9 cellular contexts compared by ENCODE assay signal in the genomic region with DNA sequence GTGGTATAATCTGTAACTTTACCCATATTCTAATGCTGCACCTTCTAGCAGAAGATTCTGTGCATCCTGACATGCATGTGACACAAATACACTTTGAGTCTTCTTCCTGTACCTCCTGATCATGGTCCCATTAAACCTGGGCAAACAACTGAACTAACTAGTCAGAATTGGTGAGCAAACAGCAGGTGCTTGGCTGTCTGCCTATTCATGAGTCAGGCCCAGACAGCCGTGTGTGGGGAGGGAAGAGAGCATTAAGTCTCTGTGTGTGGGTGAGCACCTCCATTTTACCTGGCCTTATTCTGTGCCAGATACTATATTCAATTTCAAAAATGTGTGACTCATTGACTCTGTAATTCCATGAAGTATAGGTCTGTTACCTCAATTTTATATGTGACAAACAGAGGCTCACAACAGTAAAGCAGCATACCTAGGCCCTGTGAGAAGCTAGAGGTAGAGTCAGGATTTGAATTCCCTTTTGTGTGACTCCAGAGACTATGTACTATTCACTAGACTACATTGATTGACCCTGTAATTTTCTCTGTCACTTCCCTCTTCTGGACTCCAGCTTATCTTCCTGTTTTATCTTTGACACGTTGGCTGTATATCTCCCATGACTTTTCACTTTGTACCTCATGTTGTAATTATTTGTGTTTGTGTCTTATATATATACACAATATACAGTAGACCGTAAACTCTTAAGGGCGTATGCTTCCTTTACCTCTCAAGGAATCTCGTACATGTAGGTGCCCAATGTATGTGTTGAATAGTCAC. TPM values are rescaled to one million over a fixed set of nuclear protein-coding genes. Genes with fewer than 3 reads are reported as not detected.
A peak's percentile ranks its signal among the peaks of the same experiment; 100 is the strongest.
DNase-seq lines count a peak whose midpoint lies in the region; ATAC-seq and TF ChIP-seq lines count a peak whose summit lies in the region.
"Had no signal": no experiment of that assay in that cellular context is flagged by ENCODE, and none has a peak within 500 bp of the region (broad histone marks: within the 10 kb centered on the region; RNA-seq: fewer than 3 reads in every experiment).

No MANE protein-coding gene starts in this region.

- H3K27me3 Mint-ChIP-seq in dendritic cell treated with granulocyte-macrophage colony-stimulating factor and Interleukin-4, amounts not matched to agents 40 ng/mL and 50 ng/mL, for 4 days, result no peaks in the 10 kb centered on the region

- H3K27ac Mint-ChIP-seq in dendritic cell treated with granulocyte-macrophage colony-stimulating factor and Interleukin-4, amounts not matched to agents 40 ng/mL and 50 ng/mL, for 4 days, result peak overlapping the region; percentile 78

- no peaks in the 10 kb centered on the region for H3K36me3 ChIP-seq in ovary
- H3K36me3 ChIP-seq: cardiac muscle cell had no signal

- peaks cover 72% of the 10 kb centered on the region for H3K4me1 Mint-ChIP-seq in dendritic cell treated with granulocyte-macrophage colony-stimulating factor and Interleukin-4, amounts not matched to agents 40 ng/mL and 50 ng/mL, for 4 days (ENCODE audit: low read depth)

- no peaks in the 10 kb centered on the region for H3K27me3 ChIP-seq in ovary
- H3K27me3 ChIP-seq: cardiac muscle cell had no signal

- DNase-seq in DMS153 treated with DMSO at 0.1 percent for 48 hours (lab: John Stamatoyannopoulos, UW; ENCODE audit: unreplicated experiment) (peak; percentile 94), NCI-H2029 (lab: John Stamatoyannopoulos, UW) (peak; percentile 79), ovary (peak in 3 of 5 donors; percentile 36 to 69 (median 50))

- intact Hi-C loops in dendritic cell treated with granulocyte-macrophage colony-stimulating factor and Interleukin-4, amounts not matched to agents 40 ng/mL and 50 ng/mL, for 4 days (cut with micrococcal nuclease), result no loop called here
- intact Hi-C loops in ovary (cut with DNase I), result no loop called here

- H3K4me1 ChIP-seq in ovary (ENCODE audit: insufficient read depth), result peaks cover 14% of the 10 kb centered on the region

- peaks cover 58% of the 10 kb centered on the region for H3K36me3 Mint-ChIP-seq in dendritic cell treated with granulocyte-macrophage colony-stimulating factor and Interleukin-4, amounts not matched to agents 40 ng/mL and 50 ng/mL, for 4 days (ENCODE audit: low read depth)

- peak; percentile 95 to 96 for ATAC-seq in activated CD4-positive, CD25-positive, alpha-beta regulatory T cell treated with anti-CD3 and anti-CD28 coated beads, Interleukin-2, amount 50 U/mL, for 24 hours
- no peak for ATAC-seq in GM19463 (IDR thresholded peaks at IDR 0.05; ENCODE audit: unreplicated experiment)
- ATAC-seq in HG03378 (IDR thresholded peaks at IDR 0.05; ENCODE audit: unreplicated experiment), result no peak
- ATAC-seq in GM19397 (IDR thresholded peaks at IDR 0.05; ENCODE audit: unreplicated experiment), result no peak

- no peaks in the 10 kb centered on the region for H3K9me3 ChIP-seq in ovary

- H3K27ac ChIP-seq in ovary, result no peak overlapping the region
- H3K27ac ChIP-seq: cardiac muscle cell had no signal

- H3K9me3 Mint-ChIP-seq in dendritic cell treated with granulocyte-macrophage colony-stimulating factor and Interleukin-4, amounts not matched to agents 40 ng/mL and 50 ng/mL, for 4 days, result peaks cover 28% of the 10 kb centered on the region

- WGBS in ovary, 3 donors, result 72 to 75% (median 73%) methylated on average over 5 of the region's 5 CpGs

- no peak overlapping the region for H3K4me3 Mint-ChIP-seq in dendritic cell treated with granulocyte-macrophage colony-stimulating factor and Interleukin-4, amounts not matched to agents 40 ng/mL and 50 ng/mL, for 4 days

- H3K4me3 ChIP-seq in ovary, result no peak overlapping the region
- H3K4me3 ChIP-seq: cardiac muscle cell had no signal

- no peak for TF ChIP-seq CTCF in ovary (IDR thresholded peaks at IDR 0.05)

- TF ChIP-seq EP300 in ovary (IDR thresholded peaks at IDR 0.05), result no peak

- TF ChIP-seq POLR2A in ovary (IDR thresholded peaks at IDR 0.05), result no peak

RNA-seq across cellular contexts. Expression of a gene that starts 32.2 kb away (rescaled TPM):
- total RNA-seq in ovary, result 10 to 100 TPM; 18.0 to 35.3 (median 29.9) TPM
- polyA plus RNA-seq in ovary, result 10 to 100 TPM; 12.6 to 20.3 TPM

Comparison
In these comparisons a context has a peak if more than half of its experiments do, and no peak if none do; other contexts are left out.
1. ATAC-seq: peak in activated CD4-positive, CD25-positive, alpha-beta regulatory T cell treated with anti-CD3 and anti-CD28 coated beads, Interleukin-2, amount 50 U/mL, for 24 hours (2 of 2); none in GM19463 (single experiment), HG03378 (single experiment) and GM19397 (single experiment).
2. Peak in every context shown above with its lines, with median percentiles within 50 percentile points of each other: DNase-seq.